ENCODE assay signal across 18 cellular contexts in the genomic region with DNA sequence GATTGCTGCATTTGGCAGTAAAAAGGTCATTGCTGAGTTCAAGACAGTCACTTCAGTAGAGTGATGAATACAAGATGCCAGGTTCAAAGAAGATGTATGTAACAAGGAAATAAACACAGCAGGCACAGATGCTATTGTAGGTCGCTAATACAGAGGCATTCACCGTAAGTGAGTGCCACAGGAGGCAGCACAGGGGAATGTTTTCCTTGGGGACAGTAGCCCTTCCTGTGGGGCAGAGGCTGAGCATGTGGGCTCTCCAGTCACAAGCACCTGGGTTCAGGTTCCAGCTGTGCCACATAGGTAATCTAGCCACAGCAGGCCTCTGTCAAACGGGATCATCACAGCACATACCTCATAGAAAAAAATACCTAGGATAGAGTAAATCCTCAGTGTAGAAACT.
DNase-seq lines count a peak whose midpoint lies in the region; ATAC-seq, FAIRE-seq and TF ChIP-seq lines count a peak whose summit lies in the region.
"Had no signal": no experiment of that assay in that cellular context is flagged by ENCODE, and none has a peak within 500 bp of the region (broad histone marks: within the 10 kb centered on the region; RNA-seq: fewer than 3 reads in every experiment).

No MANE protein-coding gene starts in this region.

- H3K27me3 ChIP-seq in H1 (replicated peaks in 1 of 4; ENCODE audit: control insufficient read depth in 3 of 4, extremely low read depth in 1 of 4, insufficient read depth in 3 of 4, low read length in 3 of 4): no peaks in the 10 kb centered on the region

- intact Hi-C loops in left ventricle myocardium superior (cut with micrococcal nuclease): no loop called here

- H4K5ac ChIP-seq in H1 (ENCODE audit: insufficient read length, low read depth, low read length): no peak overlapping the region

- no peak overlapping the region for H3K18ac ChIP-seq in H1 (ENCODE audit: extremely low read depth, low read length)

- H3K56ac ChIP-seq in H1 (replicated peaks; ENCODE audit: insufficient read length, low read depth, low read length): no peak overlapping the region

- no peaks in the 10 kb centered on the region for H3K23me2 ChIP-seq in H1 (ENCODE audit: low read depth, low read length)

- WGBS in H1 (ENCODE audit: extremely low coverage in 1 of 2, insufficient coverage in 1 of 2, insufficient read length in 1 of 2, insufficient replicate concordance in 2 of 2, low coverage in 1 of 2, low lambda C conversion rate in 2 of 2, missing lambda C conversion rate in 1 of 2), 2 experiments: 30% methylated on average over 3 of the region's 3 CpGs; no CpG with 5 or more reads in 1 of the 2 experiments

- peaks cover 20% of the 10 kb centered on the region for H3K27me3 Mint-ChIP-seq in stimulated activated memory B cell treated with anti-CD40 and anti-IgM and Interleukin-4, amounts not matched to agents 10 μg/mL and 1 μg/mL and 100 μg/mL, for 72 hours

- ATAC-seq in stimulated activated memory B cell treated with anti-CD40 and anti-IgM and Interleukin-4, amounts not matched to agents 10 μg/mL and 1 μg/mL and 100 μg/mL, for 72 hours: peak; percentile 39
- ATAC-seq in left ventricle myocardium superior: no peak
- ATAC-seq: T-helper 17 cell had no signal

- no peak overlapping the region for H2BK5ac ChIP-seq in H1 (ENCODE audit: low read depth, low read length)

- no peaks in the 10 kb centered on the region for H3K79me1 ChIP-seq in H1 (ENCODE audit: low read depth, low read length)

- H2AFZ ChIP-seq in H1 (ENCODE audit: low read length): no peak overlapping the region

- H3K4me3 Mint-ChIP-seq in stimulated activated memory B cell treated with anti-CD40 and anti-IgM and Interleukin-4, amounts not matched to agents 10 μg/mL and 1 μg/mL and 100 μg/mL, for 72 hours: no peak overlapping the region
- H3K4me3 Mint-ChIP-seq: HFFc6, T-helper 17 cell had no signal

- no peak overlapping the region for H3K4me2 ChIP-seq in H1 (ENCODE audit: insufficient read depth in 1 of 2, low read depth in 2 of 2, low read length in 2 of 2)

- no peaks in the 10 kb centered on the region for H3K36me3 Mint-ChIP-seq in stimulated activated memory B cell treated with anti-CD40 and anti-IgM and Interleukin-4, amounts not matched to agents 10 μg/mL and 1 μg/mL and 100 μg/mL, for 72 hours

- H3K4me3 ChIP-seq in H1 (ENCODE audit: extremely low read depth in 1 of 4, insufficient read depth in 2 of 4, low read depth in 3 of 4, low read length in 4 of 4): no peak overlapping the region

- peak; percentile 16 for DNase-seq in NCI-H82 (lab: John Stamatoyannopoulos, UW)
- no peak for DNase-seq in NCI-H82 treated with DMSO at 0.1 percent for 48 hours (lab: John Stamatoyannopoulos, UW; ENCODE audit: unreplicated experiment)
- peak; percentile 13 for DNase-seq in NCI-H524 treated with DMSO at 0.1 percent for 48 hours (lab: John Stamatoyannopoulos, UW)
- no peak for DNase-seq in H1 (ENCODE audit: low read depth in 1 of 2, low spot score in 2 of 2)
- DNase-seq in hypothalamus (lab: John Stamatoyannopoulos, UW): no peak
- no peak for DNase-seq in SIG-M5 treated with dmso at 0.1 percent for 504 hours (lab: John Stamatoyannopoulos, UW; ENCODE audit: unreplicated experiment)
- DNase-seq in left ventricle myocardium superior: no peak
- DNase-seq: 8988T, DMS79, HFFc6, KG1, NCI-H1105 treated with DMSO at 0.1 percent for 48 hours, NCI-H187, NCI-H510A treated with DMSO at 0.1 percent for 48 hours, T-helper 17 cell had no signal

- TF ChIP-seq CTCF in H1 (IDR thresholded peaks at IDR 0.05; ENCODE audit: control extremely low read depth in 1 of 3, insufficient read depth in 1 of 3, low read depth in 1 of 3, low read length in 3 of 3): peak in 2 of 3 experiments; percentile 12 to 30; a peak in 1 of 4 replicates

- no peaks in the 10 kb centered on the region for H3K79me2 ChIP-seq in H1 (ENCODE audit: control insufficient read depth in 1 of 2, insufficient read depth in 2 of 2, low read length in 2 of 2)

- H3K36me3 ChIP-seq in H1 (ENCODE audit: control insufficient read depth in 2 of 4, insufficient read depth in 4 of 4, low read length in 3 of 4): no peaks in the 10 kb centered on the region

- peak in 1 of 2 experiments; percentile 25; a peak in 2 of 4 replicates for TF ChIP-seq RAD21 in H1 (IDR thresholded peaks at IDR 0.05 in 1 of 2, conservative IDR thresholded peaks at IDR 0.05 in 1 of 2; ENCODE audit: low read depth in 2 of 2, low read length in 2 of 2)

- H3K4me1 Mint-ChIP-seq in stimulated activated memory B cell treated with anti-CD40 and anti-IgM and Interleukin-4, amounts not matched to agents 10 μg/mL and 1 μg/mL and 100 μg/mL, for 72 hours: no peaks in the 10 kb centered on the region
- H3K4me1 Mint-ChIP-seq: T-helper 17 cell had no signal

- no peaks in the 10 kb centered on the region for H4K20me1 ChIP-seq in H1 (replicated peaks in 1 of 2; ENCODE audit: control insufficient read depth in 1 of 2, insufficient read depth in 2 of 2, low read length in 2 of 2)

- H3K9me3 ChIP-seq in H1 (ENCODE audit: insufficient read depth in 2 of 2, low read depth in 1 of 2, low read length in 1 of 2): peaks cover 6 to 13% of the 10 kb centered on the region in 2 experiments; a peak in 2 of 4 replicates

- no peak overlapping the region for H3K4ac ChIP-seq in H1 (replicated peaks; ENCODE audit: insufficient read length, low read depth, low read length)

- no peak overlapping the region for H3K27ac ChIP-seq in H1 (ENCODE audit: low read depth, low read length)
- H3K27ac ChIP-seq: HL-60 had no signal

- POLR2A ChIA-PET in H1 (lab: Charles Lee; ENCODE audit: partially characterized antibody): no interaction called here

- H3K4me1 ChIP-seq in H1 (replicated peaks in 1 of 4; ENCODE audit: control insufficient read depth in 3 of 4, insufficient read depth in 4 of 4, low read length in 3 of 4): no peaks in the 10 kb centered on the region

- H4K8ac ChIP-seq in H1 (ENCODE audit: extremely low read depth, insufficient read depth, low read length): no peak overlapping the region

- H4K91ac ChIP-seq in H1 (replicated peaks; ENCODE audit: insufficient read length, low read length): no peak overlapping the region

- TF ChIP-seq POLR2A in H1 (IDR thresholded peaks at IDR 0.05; ENCODE audit: control extremely low read depth in 1 of 2, low read depth in 2 of 2, low read length in 2 of 2): no peak

- no peak overlapping the region for H2BK15ac ChIP-seq in H1 (ENCODE audit: low read length)

- no peak overlapping the region for H3K27ac Mint-ChIP-seq in stimulated activated memory B cell treated with anti-CD40 and anti-IgM and Interleukin-4, amounts not matched to agents 10 μg/mL and 1 μg/mL and 100 μg/mL, for 72 hours
- H3K27ac Mint-ChIP-seq: HFFc6, T-helper 17 cell had no signal

- FAIRE-seq in H1 (lab: Jason Lieb, UNC): no peak
- FAIRE-seq: GM12891 had no signal

- no peak overlapping the region for H2BK12ac ChIP-seq in H1 (ENCODE audit: low read depth, low read length)

- H3K14ac ChIP-seq in H1 (ENCODE audit: insufficient read length): no peak overlapping the region

- peaks cover 3% of the 10 kb centered on the region for H3K9me3 Mint-ChIP-seq in stimulated activated memory B cell treated with anti-CD40 and anti-IgM and Interleukin-4, amounts not matched to agents 10 μg/mL and 1 μg/mL and 100 μg/mL, for 72 hours

- H3K9ac ChIP-seq in H1 (replicated peaks in 1 of 4; ENCODE audit: extremely low read depth in 1 of 4, low read depth in 3 of 4, low read length in 3 of 4): no peak overlapping the region

- CTCF ChIA-PET in H1 (lab: Charles Lee; ENCODE audit: partially characterized antibody): interaction anchor here (0.7 to 3.2 kb wide), 5 partner anchors 8 to 147 kb away, joined by 3 to 12 read pairs (median 5); no protein-coding TSS in a partner anchor

- no peak overlapping the region for H2BK120ac ChIP-seq in H1 (replicated peaks; ENCODE audit: low read depth, low read length)

- no peak overlapping the region for H2BK20ac ChIP-seq in H1 (ENCODE audit: low read length)

- no peak for TF ChIP-seq EP300 in H1 (IDR thresholded peaks at IDR 0.05; ENCODE audit: borderline replicate concordance in 1 of 2, low read depth in 2 of 2, low read length in 2 of 2)

- no peak overlapping the region for H3K23ac ChIP-seq in H1 (ENCODE audit: insufficient read length)

- H2AK5ac ChIP-seq in H1 (ENCODE audit: low read depth, low read length): no peak overlapping the region

TF ChIP-seq in H1, 55 proteins besides CTCF, POLR2A, EP300 and RAD21 (continues in another document):
- TF ChIP-seq TAF7 (optimal IDR thresholded peaks at IDR 0.05; ENCODE audit: borderline replicate concordance, low read depth, low read length): no peak
- TF ChIP-seq BCL11A (IDR thresholded peaks at IDR 0.05; ENCODE audit: low read depth in 2 of 2, low read length in 2 of 2): no peak
- TF ChIP-seq SUZ12 (IDR thresholded peaks at IDR 0.05; ENCODE audit: low read length): no peak
- no peak for TF ChIP-seq SRF (IDR thresholded peaks at IDR 0.05; ENCODE audit: low read depth, low read length)
- no peak for TF ChIP-seq TCF12 (IDR thresholded peaks at IDR 0.05; ENCODE audit: low read depth, low read length)
- TF ChIP-seq SIN3A (conservative IDR thresholded peaks at IDR 0.05 in 1 of 2, IDR thresholded peaks at IDR 0.05 in 1 of 2; ENCODE audit: low read depth in 1 of 2, low read length in 2 of 2): no peak
- TF ChIP-seq CTBP2 (IDR thresholded peaks at IDR 0.05; ENCODE audit: borderline replicate concordance, insufficient read depth, insufficient read length, low read length): no peak
- TF ChIP-seq SIRT6 (IDR thresholded peaks at IDR 0.05; ENCODE audit: low read length): no peak
- TF ChIP-seq, protein P1, sequence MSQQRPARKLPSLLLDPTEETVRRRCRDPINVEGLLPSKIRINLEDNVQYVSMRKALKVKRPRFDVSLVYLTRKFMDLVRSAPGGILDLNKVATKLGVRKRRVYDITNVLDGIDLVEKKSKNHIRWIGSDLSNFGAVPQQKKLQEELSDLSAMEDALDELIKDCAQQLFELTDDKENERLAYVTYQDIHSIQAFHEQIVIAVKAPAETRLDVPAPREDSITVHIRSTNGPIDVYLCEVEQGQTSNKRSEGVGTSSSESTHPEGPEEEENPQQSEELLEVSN (IDR thresholded peaks at IDR 0.05): no peak

Comparison
In these comparisons a context has a peak if more than half of its experiments do, and no peak if none do; other contexts are left out.
1. DNase-seq: peak in NCI-H82 (single experiment) and NCI-H524 treated with DMSO at 0.1 percent for 48 hours (single experiment); none in NCI-H82 treated with DMSO at 0.1 percent for 48 hours (single experiment), H1 (0 of 2), hypothalamus (0 of 51), SIG-M5 treated with dmso at 0.1 percent for 504 hours (single experiment) and left ventricle myocardium superior (single experiment).